In genomic region chr1:193185206-193185605, GRCh38 we compare ENCODE assay signal across 12 cellular contexts. TPM values are rescaled to one million over a fixed set of nuclear protein-coding genes. Genes with fewer than 3 reads are reported as not detected.
A peak's percentile ranks its signal among the peaks of the same experiment; 100 is the strongest.
DNase-seq lines count a peak whose midpoint lies in the region; ATAC-seq and TF ChIP-seq lines count a peak whose summit lies in the region.
"Had no signal": no experiment of that assay in that cellular context is flagged by ENCODE, and none has a peak within 500 bp of the region (broad histone marks: within the 10 kb centered on the region; RNA-seq: fewer than 3 reads in every experiment).

No MANE protein-coding gene starts in this region.

- H3K27ac ChIP-seq in heart right ventricle, result peak overlapping the region; percentile 32 to 81 (median 74)
- H3K27ac ChIP-seq in urinary bladder (ENCODE audit: low read depth), result no peak overlapping the region

- peaks cover 37% of the 10 kb centered on the region for H3K36me3 Mint-ChIP-seq in activated T-helper 17 cell treated with anti-CD3 and anti-CD28 coated beads, Interleukin-2, amount 50 U/mL, for 72 hours (ENCODE audit: low read depth)
- no peaks in the 10 kb centered on the region for H3K36me3 Mint-ChIP-seq in mesothelial cell of epicardium

- TF ChIP-seq CTCF in heart right ventricle (IDR thresholded peaks at IDR 0.05) (no peak), mesothelial cell of epicardium (IDR thresholded peaks at IDR 0.05; ENCODE audit: unreplicated experiment) (no peak)

- intact Hi-C loops in heart right ventricle (cut with DNase I) (loop anchor here in 7 of 10 donors (5.0 to 10.0 kb wide), 8 partner anchors 150 to 1110 kb away; no protein-coding TSS in a partner anchor), Right ventricle myocardium inferior (cut with DNase I) (loop anchor here (5.0 to 10.0 kb wide), 5 partner anchors 77 to 1530 kb away; no protein-coding TSS in a partner anchor), posterior vena cava (cut with DNase I) (no loop called here)

- no peaks in the 10 kb centered on the region for H3K9me3 Mint-ChIP-seq in activated T-helper 17 cell treated with anti-CD3 and anti-CD28 coated beads, Interleukin-2, amount 50 U/mL, for 72 hours
- no peaks in the 10 kb centered on the region for H3K9me3 Mint-ChIP-seq in mesothelial cell of epicardium

- DNase-seq in heart right ventricle (no peak), Right ventricle myocardium inferior (ENCODE audit: missing footprints) (no peak), mesothelial cell of epicardium (ENCODE audit: low spot score in 2 of 2, unreplicated experiment in 2 of 2) (no peak), posterior vena cava (ENCODE audit: low spot score) (no peak), cerebellar cortex (ENCODE audit: low spot score) (no peak)
- DNase-seq in stimulated activated naive CD4-positive, alpha-beta T cell (lab: John Stamatoyannopoulos, UW), result no peak
- DNase-seq: Calu3, mesendoderm, MM.1S, T-helper 9 cell had no signal

- H3K9me3 ChIP-seq in heart right ventricle, result no peaks in the 10 kb centered on the region

- peaks cover 16% of the 10 kb centered on the region for H3K4me1 Mint-ChIP-seq in activated T-helper 17 cell treated with anti-CD3 and anti-CD28 coated beads, Interleukin-2, amount 50 U/mL, for 72 hours
- peaks cover 74% of the 10 kb centered on the region for H3K4me1 Mint-ChIP-seq in mesothelial cell of epicardium

- peak overlapping the region; percentile 84 for H3K4me3 Mint-ChIP-seq in activated T-helper 17 cell treated with anti-CD3 and anti-CD28 coated beads, Interleukin-2, amount 50 U/mL, for 72 hours
- peak overlapping the region; percentile 71 for H3K4me3 Mint-ChIP-seq in mesothelial cell of epicardium

- H3K4me1 ChIP-seq in heart right ventricle (peaks cover 0 to 77% (median 33%) of the 10 kb centered on the region in 9 donors), urinary bladder (ENCODE audit: insufficient read depth) (no peaks in the 10 kb centered on the region)

- no peak for ATAC-seq in heart right ventricle
- no peak for ATAC-seq in Right ventricle myocardium inferior
- no peak for ATAC-seq in activated T-helper 17 cell treated with anti-CD3 and anti-CD28 coated beads, Interleukin-2, amount 50 U/mL, for 72 hours (replicated peaks)

- H3K4me3 ChIP-seq in heart right ventricle (peak overlapping the region; percentile 26 to 55 (median 46)), urinary bladder (ENCODE audit: low read depth, low read length) (peak overlapping the region; percentile 22)

- no peaks in the 10 kb centered on the region for H3K27me3 ChIP-seq in heart right ventricle

- no peaks in the 10 kb centered on the region for H3K27me3 Mint-ChIP-seq in activated T-helper 17 cell treated with anti-CD3 and anti-CD28 coated beads, Interleukin-2, amount 50 U/mL, for 72 hours
- H3K27me3 Mint-ChIP-seq in mesothelial cell of epicardium (ENCODE audit: low read depth), result no peaks in the 10 kb centered on the region

- WGBS in heart right ventricle, 2 donors, result 29 to 40% methylated on average over 2 of the region's 2 CpGs
- WGBS in urinary bladder, result 33% methylated on average over 2 of the region's 2 CpGs

- no peaks in the 10 kb centered on the region for H3K36me3 ChIP-seq in heart right ventricle
- H3K36me3 ChIP-seq in urinary bladder (ENCODE audit: insufficient read depth), result no peaks in the 10 kb centered on the region

- peak overlapping the region; percentile 78 for H3K27ac Mint-ChIP-seq in activated T-helper 17 cell treated with anti-CD3 and anti-CD28 coated beads, Interleukin-2, amount 50 U/mL, for 72 hours
- peak overlapping the region; percentile 92 for H3K27ac Mint-ChIP-seq in mesothelial cell of epicardium

RNA-seq across cellular contexts. Expression of gene B3GALT2, which starts 1.2 kb away (rescaled TPM):
- total RNA-seq in heart right ventricle, result 100 to 1,000 TPM in 1 of 10 donors, 10 to 100 TPM in 9; 19.0 to 102 (median 51.8) TPM
- 10 to 100 TPM; 20.0 to 24.7 TPM for polyA plus RNA-seq in heart right ventricle
- 93.9 TPM for total RNA-seq in Right ventricle myocardium inferior
- 1 to 10 TPM; 1.4 to 1.8 TPM for total RNA-seq in activated T-helper 17 cell treated with anti-CD3 and anti-CD28 coated beads, Interleukin-2, amount 50 U/mL, for 72 hours
- total RNA-seq in mesothelial cell of epicardium, result 5.4 to 5.8 TPM (median 5.7 TPM) in 3 replicates
- total RNA-seq in urinary bladder, result 19.5 TPM
- 3.5 TPM for polyA plus RNA-seq in urinary bladder
- under 1 TPM; 0.76 to 0.88 TPM for total RNA-seq in posterior vena cava
- total RNA-seq: Calu3 had no signal

Comparison
In these comparisons a context has a peak if more than half of its experiments do, and no peak if none do; other contexts are left out.
1. intact Hi-C loops: an anchor here in heart right ventricle (5.0 to 10.0 kb wide) and Right ventricle myocardium inferior (5.0 to 10.0 kb wide); none called in posterior vena cava.